In genomic region chr17:75721463-75722011, GRCh38 we compare ENCODE assay signal across 8 cellular contexts. TPM values are rescaled to one million over a fixed set of nuclear protein-coding genes. Genes with fewer than 3 reads are reported as not detected.
DNase-seq lines count a peak whose midpoint lies in the region; FAIRE-seq and TF ChIP-seq lines count a peak whose summit lies in the region.

No MANE protein-coding gene starts in this region.

- H4K20me1 ChIP-seq in OCI-LY3 (ENCODE audit: insufficient read depth, low read length), result no peaks in the 10 kb centered on the region

- H3K27ac ChIP-seq in OCI-LY3 (ENCODE audit: low read length) (no peak overlapping the region), neuronal stem cell (replicated peaks; ENCODE audit: low read length) (no peak overlapping the region), kidney (ENCODE audit: low read depth in 2 of 2, low read length in 2 of 2) (peak overlapping the region in 1 of 2 donors; percentile 53)

- H3K79me2 ChIP-seq in OCI-LY3 (ENCODE audit: low read length), result no peaks in the 10 kb centered on the region

- no peak overlapping the region for H3K14ac ChIP-seq in neuronal stem cell (ENCODE audit: low read length)

- H3K23ac ChIP-seq in neuronal stem cell (ENCODE audit: low read depth, low read length, poor library complexity), result peak overlapping the region; percentile 91

- no peak overlapping the region for H4K91ac ChIP-seq in neuronal stem cell (ENCODE audit: low read depth, low read length, poor library complexity)

- no peak overlapping the region for H2AFZ ChIP-seq in OCI-LY3 (ENCODE audit: low read depth, low read length)
- no peak overlapping the region for H2AFZ ChIP-seq in neuronal stem cell (ENCODE audit: low read length)

- H3K79me1 ChIP-seq in neuronal stem cell (ENCODE audit: low read depth, low read length), result no peaks in the 10 kb centered on the region

- intact Hi-C loops in kidney (cut with DNase I), result no loop called here

- H2BK120ac ChIP-seq in neuronal stem cell (ENCODE audit: low read depth, low read length), result no peak overlapping the region

- H3K36me3 ChIP-seq in OCI-LY3 (replicated peaks; ENCODE audit: low read depth, low read length) (no peaks in the 10 kb centered on the region), neuronal stem cell (replicated peaks in 1 of 2; ENCODE audit: control insufficient read depth in 2 of 2, insufficient read depth in 2 of 2, low read length in 2 of 2) (no peaks in the 10 kb centered on the region), kidney (ENCODE audit: control insufficient read depth in 1 of 2, insufficient read depth in 2 of 2, low read length in 2 of 2) (no peaks in the 10 kb centered on the region)

- POLR2A ChIA-PET in activated CD4-positive, alpha-beta T cell treated with anti-CD3 and anti-CD28 coated beads, Interleukin-2, amount 10 ng/mL, durations not matched to agents 7 days and 5 days (lab: Charles Lee), result no interaction called here

- FAIRE-seq in kidney (lab: Jason Lieb, UNC), result no peak

- peak overlapping the region; percentile 12 for H3K4me3 ChIP-seq in AG09309 (ENCODE audit: control insufficient read depth, low read depth, low read length)
- H3K4me3 ChIP-seq in OCI-LY3 (ENCODE audit: low read length), result peak overlapping the region; percentile 72; the same call in 1 of the 2 replicates
- H3K4me3 ChIP-seq in epithelial cell of proximal tubule (ENCODE audit: low read depth, low read length), result peak overlapping the region; percentile 55
- peak overlapping the region in 1 of 2 donors; percentile 72 for H3K4me3 ChIP-seq in neuronal stem cell (ENCODE audit: low read length in 2 of 2)
- H3K4me3 ChIP-seq in kidney (ENCODE audit: low read length in 2 of 2), result peak overlapping the region in 1 of 2 donors; percentile 41

- no peak overlapping the region for H3K4me3 Mint-ChIP-seq in activated CD4-positive, alpha-beta T cell treated with anti-CD3 and anti-CD28 coated beads, Interleukin-2, amount 10 ng/mL, durations not matched to agents 7 days and 5 days

- H3K9me3 ChIP-seq in OCI-LY3 (ENCODE audit: insufficient read depth, low read length) (no peaks in the 10 kb centered on the region), neuronal stem cell (replicated peaks in 1 of 2; ENCODE audit: control insufficient read depth in 2 of 2, insufficient read depth in 1 of 2, low read depth in 1 of 2, low read length in 2 of 2) (peaks cover 0 to 2% of the 10 kb centered on the region in 2 donors), kidney (ENCODE audit: control insufficient read depth in 1 of 2, low read length in 2 of 2) (no peaks in the 10 kb centered on the region)

- no peaks in the 10 kb centered on the region for H3K36me3 Mint-ChIP-seq in activated CD4-positive, alpha-beta T cell treated with anti-CD3 and anti-CD28 coated beads, Interleukin-2, amount 10 ng/mL, durations not matched to agents 7 days and 5 days (ENCODE audit: low read depth)

- peaks cover 4% of the 10 kb centered on the region for H3K4me1 Mint-ChIP-seq in activated CD4-positive, alpha-beta T cell treated with anti-CD3 and anti-CD28 coated beads, Interleukin-2, amount 10 ng/mL, durations not matched to agents 7 days and 5 days

- DNase-seq in AG09309 (ENCODE audit: low read depth) (no peak), epithelial cell of proximal tubule (ENCODE audit: low read depth) (no peak), neuronal stem cell (ENCODE audit: low spot score) (no peak), kidney (no peak), hepatic stellate cell (ENCODE audit: low spot score) (no peak)
- no peak for DNase-seq in activated CD4-positive, alpha-beta T cell treated with anti-CD3 and anti-CD28 coated beads, Interleukin-2, amount 50 U/mL, for 1 hour
- DNase-seq in activated CD4-positive, alpha-beta T cell treated with anti-CD3 and anti-CD28 coated beads, Interleukin-2, amount 10 ng/mL, durations not matched to agents 7 days and 5 days, result no peak

- WGBS in neuronal stem cell (ENCODE audit: extremely low coverage in 2 of 2, insufficient read length in 2 of 2, insufficient replicate concordance in 1 of 2), 2 donors, result no CpG with 5 or more reads among the region's 33 CpGs

- H3K4me2 ChIP-seq in OCI-LY3 (ENCODE audit: low read length) (peak overlapping the region; percentile 74), neuronal stem cell (ENCODE audit: insufficient read depth, low read length, poor library complexity, severe bottlenecking) (peak overlapping the region; percentile 69)

- CTCF ChIA-PET in activated CD4-positive, alpha-beta T cell treated with anti-CD3 and anti-CD28 coated beads, Interleukin-2, amount 10 ng/mL, durations not matched to agents 7 days and 5 days (lab: Charles Lee), result interaction anchor here (1.0 to 2.2 kb wide), 4 partner anchors 10 to 88 kb away, joined by 3 to 11 read pairs (median 5); partner anchors contain the start of gene SMIM5

- peak overlapping the region; percentile 75 for H2BK5ac ChIP-seq in neuronal stem cell (ENCODE audit: low read length)

- no peaks in the 10 kb centered on the region for H3K9me3 Mint-ChIP-seq in activated CD4-positive, alpha-beta T cell treated with anti-CD3 and anti-CD28 coated beads, Interleukin-2, amount 10 ng/mL, durations not matched to agents 7 days and 5 days

- TF ChIP-seq CTCF in AG09309 (IDR thresholded peaks at IDR 0.05; ENCODE audit: control insufficient read depth, insufficient read depth, low read depth, low read length, missing control alignments) (no peak), OCI-LY3 (IDR thresholded peaks at IDR 0.05; ENCODE audit: low read depth, low read length) (no peak), epithelial cell of proximal tubule (conservative IDR thresholded peaks at IDR 0.05; ENCODE audit: low read depth, low read length) (no peak), kidney (IDR thresholded peaks at IDR 0.05; ENCODE audit: borderline replicate concordance, extremely low read depth, insufficient read depth) (no peak)

- peak overlapping the region; percentile 3 for H4K8ac ChIP-seq in neuronal stem cell (ENCODE audit: low read depth, low read length)

- peaks cover 20% of the 10 kb centered on the region for H3K27me3 Mint-ChIP-seq in activated CD4-positive, alpha-beta T cell treated with anti-CD3 and anti-CD28 coated beads, Interleukin-2, amount 10 ng/mL, durations not matched to agents 7 days and 5 days

- no peak overlapping the region for H3K4ac ChIP-seq in neuronal stem cell (ENCODE audit: low read length)

- H3K27ac Mint-ChIP-seq in activated CD4-positive, alpha-beta T cell treated with anti-CD3 and anti-CD28 coated beads, Interleukin-2, amount 10 ng/mL, durations not matched to agents 7 days and 5 days, result no peak overlapping the region

- H3K4me1 ChIP-seq in OCI-LY3 (ENCODE audit: low read length) (no peaks in the 10 kb centered on the region), neuronal stem cell (ENCODE audit: control insufficient read depth in 2 of 2, insufficient read depth in 1 of 2, low read depth in 1 of 2, low read length in 2 of 2) (peaks cover 0 to 4% of the 10 kb centered on the region in 2 donors), kidney (ENCODE audit: control insufficient read depth in 1 of 2, insufficient read depth in 1 of 2, low read depth in 1 of 2, low read length in 2 of 2) (peaks cover 0 to 12% of the 10 kb centered on the region in 2 donors)

- peaks cover 23% of the 10 kb centered on the region for H3K27me3 ChIP-seq in OCI-LY3 (ENCODE audit: low read depth, low read length)
- peaks cover 8 to 82% (median 34%) of the 10 kb centered on the region in 3 experiments for H3K27me3 ChIP-seq in neuronal stem cell (ENCODE audit: control insufficient read depth in 3 of 3, insufficient read depth in 3 of 3, low read depth in 1 of 3, low read length in 3 of 3)

- H2AK5ac ChIP-seq in neuronal stem cell (ENCODE audit: low read depth, low read length), result peak overlapping the region; percentile 63

- H2BK15ac ChIP-seq in neuronal stem cell (ENCODE audit: low read length), result peak overlapping the region; percentile 94

- H3K9ac ChIP-seq in OCI-LY3 (ENCODE audit: low read length) (no peak overlapping the region), neuronal stem cell (ENCODE audit: low read depth, low read length, poor library complexity) (peak overlapping the region; percentile 77), kidney (ENCODE audit: low read length in 2 of 2) (peak overlapping the region in 1 of 2 donors; percentile 12)

- H2BK12ac ChIP-seq in neuronal stem cell (ENCODE audit: low read length), result no peak overlapping the region

- peak overlapping the region; percentile 93 for H3K18ac ChIP-seq in neuronal stem cell (ENCODE audit: low read length)

RNA-seq across cellular contexts. Expression of gene ITGB4, which starts 0.3 kb away (rescaled TPM):
- 22.6 and 33.3 TPM in 2 replicates for total RNA-seq in epithelial cell of proximal tubule
- polyA plus RNA-seq in neuronal stem cell (2013, experiment 1 of 2), result 1.5 TPM
- polyA plus RNA-seq in neuronal stem cell (2013, experiment 2 of 2), result 2.0 TPM
- total RNA-seq in activated CD4-positive, alpha-beta T cell treated with anti-CD3 and anti-CD28 coated beads, Interleukin-2, amount 10 ng/mL, durations not matched to agents 7 days and 5 days, result under 1 TPM; 0.55 to 0.96 TPM
- total RNA-seq in kidney, result 149 TPM
- polyA plus RNA-seq in kidney (ENCODE audit: insufficient read depth, low read depth, low replicate concordance), result 15.7 TPM

RNA-seq across cellular contexts. Expression of gene GALK1, which starts 43.5 kb away (rescaled TPM):
- total RNA-seq in epithelial cell of proximal tubule, result 44.3 and 48.2 TPM in 2 replicates
- polyA plus RNA-seq in neuronal stem cell (2013, experiment 1 of 2), result 20.1 TPM
- polyA plus RNA-seq in neuronal stem cell (2013, experiment 2 of 2), result 18.5 TPM
- 10 to 100 TPM; 40.9 to 44.7 TPM for total RNA-seq in activated CD4-positive, alpha-beta T cell treated with anti-CD3 and anti-CD28 coated beads, Interleukin-2, amount 10 ng/mL, durations not matched to agents 7 days and 5 days
- 34.5 TPM for total RNA-seq in kidney
- 105 TPM for polyA plus RNA-seq in kidney (ENCODE audit: insufficient read depth, low read depth, low replicate concordance)

RNA-seq across cellular contexts. Expression of gene SAP30BP, which starts 54.4 kb away (rescaled TPM):
- 95.8 and 107 TPM in 2 replicates for total RNA-seq in epithelial cell of proximal tubule
- polyA plus RNA-seq in neuronal stem cell (2013, experiment 1 of 2), result 54.0 TPM
- polyA plus RNA-seq in neuronal stem cell (2013, experiment 2 of 2), result 51.1 TPM
- total RNA-seq in activated CD4-positive, alpha-beta T cell treated with anti-CD3 and anti-CD28 coated beads, Interleukin-2, amount 10 ng/mL, durations not matched to agents 7 days and 5 days, result 10 to 100 TPM; 97.0 to 97.5 TPM
- 95.1 TPM for total RNA-seq in kidney
- 62.9 TPM for polyA plus RNA-seq in kidney (ENCODE audit: insufficient read depth, low read depth, low replicate concordance)

RNA-seq across cellular contexts. Expression of gene RECQL5, which starts 54.6 kb away (rescaled TPM):
- total RNA-seq in epithelial cell of proximal tubule (20.0 and 25.7 TPM in 2 replicates), kidney (51.6 TPM)
- 16.5 TPM for polyA plus RNA-seq in neuronal stem cell (2013, experiment 1 of 2)
- polyA plus RNA-seq in neuronal stem cell (2013, experiment 2 of 2), result 16.0 TPM
- total RNA-seq in activated CD4-positive, alpha-beta T cell treated with anti-CD3 and anti-CD28 coated beads, Interleukin-2, amount 10 ng/mL, durations not matched to agents 7 days and 5 days, result 10 to 100 TPM; 44.7 to 47.1 TPM
- polyA plus RNA-seq in kidney (ENCODE audit: insufficient read depth, low read depth, low replicate concordance), result 40.0 TPM

Comparison
In these comparisons a context has a peak if more than half of its experiments do, and no peak if none do; other contexts are left out.
1. RNA of gene ITGB4, which starts 0.3 kb away (total RNA-seq): 149 TPM in kidney (single experiment) and 22.6 to 33.3 TPM in epithelial cell of proximal tubule; 0.55 to 0.96 TPM in activated CD4-positive, alpha-beta T cell treated with anti-CD3 and anti-CD28 coated beads, Interleukin-2, amount 10 ng/mL, durations not matched to agents 7 days and 5 days; every median in the first group is over 10 times any median in the second.